In the genomic region with DNA sequence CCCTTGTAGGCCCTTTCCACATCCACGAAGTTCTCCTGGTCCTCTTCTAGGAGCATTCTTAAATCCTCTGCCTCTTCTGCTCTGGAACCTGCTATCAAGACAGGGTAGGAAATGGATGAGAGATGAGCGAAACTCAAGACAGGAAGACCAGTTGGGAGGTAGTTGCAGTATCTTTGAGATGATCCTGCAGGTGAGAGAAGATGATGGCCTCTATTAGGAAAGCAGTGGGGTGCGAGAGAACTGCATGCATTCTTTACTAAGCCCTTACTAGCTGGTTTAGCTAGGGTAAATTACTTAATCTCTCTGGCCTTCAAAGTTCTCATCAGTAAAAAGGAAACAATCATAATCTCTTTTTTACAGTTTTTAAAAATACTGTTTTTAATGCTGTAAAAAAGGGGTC, we compare ENCODE assay signal across 26 cellular contexts. TPM values are rescaled to one million over a fixed set of nuclear protein-coding genes. Genes with fewer than 3 reads are reported as not detected.
"Had no signal": no experiment of that assay in that cellular context is flagged by ENCODE, and none has a peak within 500 bp of the region (broad histone marks: within the 10 kb centered on the region; RNA-seq: fewer than 3 reads in every experiment).

No MANE protein-coding gene starts in this region.

- H3K4me1 ChIP-seq: left lung, psoas muscle, sigmoid colon, transverse colon, upper lobe of right lung, uterus had no signal

- H3K4me3 Mint-ChIP-seq: effector memory CD8-positive, alpha-beta T cell; naive thymus-derived CD8-positive, alpha-beta T cell; nephron progenitor cell; stimulated activated naive B cell treated with anti-CD40 and anti-IgM and Interleukin-4, amounts not matched to agents 10 μg/mL and 1 μg/mL and 100 μg/mL, for 72 hours; stimulated activated naive CD8-positive, alpha-beta T cell treated with anti-CD3 and anti-CD28 coated beads, Interleukin-15, Interleukin-2, amounts not matched to agents 100 ng/mL and 50 ng/mL, for 24 hours had no signal

- H3K36me3 Mint-ChIP-seq: naive thymus-derived CD8-positive, alpha-beta T cell; stimulated activated naive B cell treated with anti-CD40 and anti-IgM and Interleukin-4, amounts not matched to agents 10 μg/mL and 1 μg/mL and 100 μg/mL, for 72 hours had no signal

- H3K4me3 ChIP-seq: esophagus muscularis mucosa, left lung, ovary, psoas muscle, sigmoid colon, transverse colon, upper lobe of right lung, uterus had no signal

- H3K4me1 Mint-ChIP-seq: stimulated activated naive B cell treated with anti-CD40 and anti-IgM and Interleukin-4, amounts not matched to agents 10 μg/mL and 1 μg/mL and 100 μg/mL, for 72 hours had no signal

- H3K27ac Mint-ChIP-seq: effector memory CD8-positive, alpha-beta T cell; naive thymus-derived CD8-positive, alpha-beta T cell; nephron progenitor cell; stimulated activated naive B cell treated with anti-CD40 and anti-IgM and Interleukin-4, amounts not matched to agents 10 μg/mL and 1 μg/mL and 100 μg/mL, for 72 hours; stimulated activated naive CD8-positive, alpha-beta T cell treated with anti-CD3 and anti-CD28 coated beads, Interleukin-15, Interleukin-2, amounts not matched to agents 100 ng/mL and 50 ng/mL, for 24 hours had no signal

- H3K9me3 ChIP-seq: esophagus muscularis mucosa, left lung, ovary, psoas muscle, sigmoid colon, transverse colon, upper lobe of right lung, uterus had no signal

- H3K27me3 ChIP-seq: esophagus muscularis mucosa, left lung, ovary, sigmoid colon, transverse colon, upper lobe of right lung, uterus had no signal

- DNase-seq: cerebellar nuclear complex; cortex of kidney; effector memory CD8-positive, alpha-beta T cell; head of caudate nucleus; left cardiac atrium; left lung; naive thymus-derived CD8-positive, alpha-beta T cell; nephron progenitor cell; occipital lobe; ovary; posterior cingulate gyrus; psoas muscle; right cardiac atrium; sigmoid colon; stimulated activated CD4-positive, alpha-beta T cell treated with anti-CD3 and anti-CD28 coated beads, Interleukin-15, amount 100 ng/mL, for 24 hours; stimulated activated CD4-positive, alpha-beta T cell treated with anti-CD3 and anti-CD28 coated beads, Interleukin-2, amount 100 ng/mL, for 48 hours; stimulated activated naive B cell treated with anti-CD40 and anti-IgM and Interleukin-4, amounts not matched to agents 10 μg/mL and 1 μg/mL and 100 μg/mL, for 72 hours; transverse colon; upper lobe of right lung; uterus had no signal

- H3K36me3 ChIP-seq: esophagus muscularis mucosa, left lung, ovary, sigmoid colon, transverse colon, upper lobe of right lung, uterus had no signal

- H3K27ac ChIP-seq: esophagus muscularis mucosa, left lung, ovary, psoas muscle, sigmoid colon, transverse colon, upper lobe of right lung, uterus had no signal

- H3K9me3 Mint-ChIP-seq: nephron progenitor cell; stimulated activated naive B cell treated with anti-CD40 and anti-IgM and Interleukin-4, amounts not matched to agents 10 μg/mL and 1 μg/mL and 100 μg/mL, for 72 hours had no signal

- ATAC-seq: effector memory CD8-positive, alpha-beta T cell; left cardiac atrium; left lung; naive thymus-derived CD8-positive, alpha-beta T cell; psoas muscle; right cardiac atrium; stimulated activated naive B cell treated with anti-CD40 and anti-IgM and Interleukin-4, amounts not matched to agents 10 μg/mL and 1 μg/mL and 100 μg/mL, for 72 hours; upper lobe of right lung had no signal

RNA-seq across cellular contexts. Expression of a gene that starts 47.0 kb away (rescaled TPM):
- total RNA-seq: dermis microvascular lymphatic vessel endothelial cell; glomerular endothelial cell; lung microvascular endothelial cell; mesenteric fat pad; naive thymus-derived CD8-positive, alpha-beta T cell had no signal
- polyA plus RNA-seq: naive thymus-derived CD8-positive, alpha-beta T cell had no signal
